ENCODE assay signal across 15 cellular contexts in genomic region chr19:31312629-31313244, GRCh38. TPM values are rescaled to one million over a fixed set of nuclear protein-coding genes. Genes with fewer than 3 reads are reported as not detected.
DNase-seq lines count a peak whose midpoint lies in the region; ATAC-seq and TF ChIP-seq lines count a peak whose summit lies in the region.
"Had no signal": no experiment of that assay in that cellular context is flagged by ENCODE, and none has a peak within 500 bp of the region (broad histone marks: within the 10 kb centered on the region; RNA-seq: fewer than 3 reads in every experiment).

No MANE protein-coding gene starts in this region.

- peaks cover 46% of the 10 kb centered on the region for H3K79me2 ChIP-seq in SK-N-SH (ENCODE audit: insufficient read depth)

- no peaks in the 10 kb centered on the region for H3K36me3 ChIP-seq in SK-N-SH (replicated peaks in 1 of 2; ENCODE audit: control insufficient read depth in 1 of 2, insufficient read depth in 2 of 2, low read length in 1 of 2)
- H3K36me3 ChIP-seq in CD8-positive, alpha-beta T cell (ENCODE audit: insufficient read depth, low read length): no peaks in the 10 kb centered on the region

- DNase-seq in HEK293T (ENCODE audit: extremely low spot score) (no peak), WTC11 (ENCODE audit: low spot score) (no peak), foreskin keratinocyte (peak in 1 of 2 donors; percentile 22), SK-N-SH (no peak), dermis blood vessel endothelial cell (no peak), iPS-NIHi7 (ENCODE audit: extremely low spot score) (no peak)
- DNase-seq in CD8-positive, alpha-beta T cell: no peak
- DNase-seq: C1 segment of cervical spinal cord, Caco-2, NCI-H1092, NCI-H2107, NCI-H526 treated with DMSO at 0.1 percent for 48 hours had no signal

- peaks cover 64% of the 10 kb centered on the region for H3K4me1 Mint-ChIP-seq in WTC11
- no peaks in the 10 kb centered on the region for H3K4me1 Mint-ChIP-seq in CD8-positive, alpha-beta T cell (ENCODE audit: low read depth)

- H3K9ac ChIP-seq in SK-N-SH: no peak overlapping the region

- intact Hi-C loops in CD8-positive, alpha-beta T cell (cut with DNase I, micrococcal nuclease): no loop called here

- no peak overlapping the region for H3K4me3 ChIP-seq in SK-N-SH (ENCODE audit: low read depth in 2 of 2, low read length in 1 of 2)
- no peak overlapping the region for H3K4me3 ChIP-seq in CD8-positive, alpha-beta T cell (ENCODE audit: low read depth, low read length)
- H3K4me3 ChIP-seq: SJSA1 had no signal

- no peak overlapping the region for H2AFZ ChIP-seq in SK-N-SH (ENCODE audit: low read depth)

- no peaks in the 10 kb centered on the region for H3K9me2 ChIP-seq in SK-N-SH

- H3K36me3 Mint-ChIP-seq in WTC11: peaks cover 23% of the 10 kb centered on the region
- no peaks in the 10 kb centered on the region for H3K36me3 Mint-ChIP-seq in CD8-positive, alpha-beta T cell

- H3K27ac ChIP-seq in foreskin keratinocyte (no peak overlapping the region), SK-N-SH (ENCODE audit: low read depth in 2 of 2, low read length in 1 of 2) (peak overlapping the region in 1 of 2 experiments; percentile 38; a peak in 1 of 4 replicates)
- H3K27ac ChIP-seq in CD8-positive, alpha-beta T cell (ENCODE audit: low read depth, low read length): no peak overlapping the region
- H3K27ac ChIP-seq: RWPE1, SJSA1 had no signal

- no peak for TF ChIP-seq CTCF in WTC11 (IDR thresholded peaks at IDR 0.05)
- no peak for TF ChIP-seq CTCF in foreskin keratinocyte (conservative IDR thresholded peaks at IDR 0.05)
- no peak for TF ChIP-seq CTCF in SK-N-SH (IDR thresholded peaks at IDR 0.05)
- no peak for TF ChIP-seq CTCF in CD8-positive, alpha-beta T cell (IDR thresholded peaks at IDR 0.05)

- no peaks in the 10 kb centered on the region for H3F3A ChIP-seq in SK-N-SH (replicated peaks; ENCODE audit: insufficient read depth)

- POLR2A ChIA-PET in HEK293T (lab: Yijun Ruan, JAX): no interaction called here
- POLR2A ChIA-PET in WTC11 (lab: Charles Lee): no interaction called here
- POLR2A ChIA-PET in SK-N-SH (lab: Yijun Ruan, JAX): no interaction called here
- POLR2A ChIA-PET in CD8-positive, alpha-beta T cell (lab: Charles Lee): no interaction called here

- no peaks in the 10 kb centered on the region for H3K27me3 ChIP-seq in foreskin keratinocyte
- H3K27me3 ChIP-seq in SK-N-SH (ENCODE audit: insufficient read depth): no peaks in the 10 kb centered on the region
- no peaks in the 10 kb centered on the region for H3K27me3 ChIP-seq in CD8-positive, alpha-beta T cell (ENCODE audit: insufficient read depth, low read length)
- H3K27me3 ChIP-seq: SJSA1 had no signal

- 68% methylated on average over 12 of the region's 12 CpGs for WGBS in SK-N-SH (ENCODE audit: low lambda C conversion rate)

- CTCF ChIA-PET in HEK293T (lab: Yijun Ruan, JAX) (no interaction called here), WTC11 (lab: Charles Lee) (no interaction called here), SK-N-SH (lab: Yijun Ruan, JAX) (no interaction called here)
- CTCF ChIA-PET in CD8-positive, alpha-beta T cell (lab: Charles Lee): no interaction called here

- H3K4me3 Mint-ChIP-seq in WTC11: no peak overlapping the region
- H3K4me3 Mint-ChIP-seq in CD8-positive, alpha-beta T cell: no peak overlapping the region

- H3K4me2 ChIP-seq in SK-N-SH: no peak overlapping the region

- H3K27me3 Mint-ChIP-seq in WTC11 (ENCODE audit: low read depth): no peaks in the 10 kb centered on the region
- peaks cover 19% of the 10 kb centered on the region for H3K27me3 Mint-ChIP-seq in CD8-positive, alpha-beta T cell (ENCODE audit: low read depth)

- no peak for TF ChIP-seq EP300 in SK-N-SH (IDR thresholded peaks at IDR 0.05; ENCODE audit: borderline replicate concordance in 1 of 2, low read depth in 1 of 2, low read length in 1 of 2)

- peak overlapping the region; percentile 63 for H3K27ac Mint-ChIP-seq in WTC11
- H3K27ac Mint-ChIP-seq in CD8-positive, alpha-beta T cell: no peak overlapping the region

- H3K4me1 ChIP-seq in foreskin keratinocyte: peaks cover 9% of the 10 kb centered on the region
- H3K4me1 ChIP-seq in SK-N-SH (ENCODE audit: control insufficient read depth in 1 of 2, insufficient read depth in 2 of 2, low read depth in 1 of 2, low read length in 1 of 2): peaks cover 27 to 56% of the 10 kb centered on the region in 2 experiments; a peak in 3 of 4 replicates
- no peaks in the 10 kb centered on the region for H3K4me1 ChIP-seq in CD8-positive, alpha-beta T cell (ENCODE audit: insufficient read depth, low read length)
- H3K4me1 ChIP-seq: Caco-2 had no signal

- TF ChIP-seq RAD21 in SK-N-SH (IDR thresholded peaks at IDR 0.05; ENCODE audit: low read length): no peak

- H3K9me3 Mint-ChIP-seq in WTC11: no peaks in the 10 kb centered on the region
- no peaks in the 10 kb centered on the region for H3K9me3 Mint-ChIP-seq in CD8-positive, alpha-beta T cell

- ATAC-seq in WTC11: no peak
- peak; percentile 51 for ATAC-seq in foreskin keratinocyte
- no peak for ATAC-seq in CD8-positive, alpha-beta T cell

- H3K9me3 ChIP-seq in SK-N-SH: no peaks in the 10 kb centered on the region
- no peaks in the 10 kb centered on the region for H3K9me3 ChIP-seq in CD8-positive, alpha-beta T cell (ENCODE audit: low read length)
- H3K9me3 ChIP-seq: Caco-2, SJSA1 had no signal

- H4K20me1 ChIP-seq in SK-N-SH (ENCODE audit: insufficient read depth): 0 out of 2 replicates have a peak, but pooled peaks cover 13% of the 10 kb centered on the region

TF ChIP-seq in HEK293T, 16 proteins besides CTCF, POLR2A, EP300 and RAD21:
- no peak for TF ChIP-seq TARDBP (IDR thresholded peaks at IDR 0.05)
- TF ChIP-seq PKNOX1 (IDR thresholded peaks at IDR 0.05): peak; percentile 51
TF ChIP-seq in HEK293T: peak in this region for 1.

TF ChIP-seq in WTC11, 78 proteins besides CTCF, POLR2A, EP300 and RAD21 (continues in another document):
- TF ChIP-seq ATF3 (CRISPR knock-in tag; conservative IDR thresholded peaks at IDR 0.05) (no peak), SOX15 (CRISPR knock-in tag; IDR thresholded peaks at IDR 0.05) (no peak), PRRX2 (CRISPR knock-in tag; IDR thresholded peaks at IDR 0.05) (no peak), ATF6 (CRISPR knock-in tag; IDR thresholded peaks at IDR 0.05) (no peak), ZNF416 (CRISPR knock-in tag; IDR thresholded peaks at IDR 0.05) (no peak), ZNF423 (CRISPR knock-in tag; IDR thresholded peaks at IDR 0.05) (no peak)

TF ChIP-seq in SK-N-SH, 30 proteins besides CTCF, POLR2A, EP300 and RAD21:
- TF ChIP-seq SIN3A (IDR thresholded peaks at IDR 0.05; ENCODE audit: borderline replicate concordance, low read depth, low read length) (no peak), FOXM1 (IDR thresholded peaks at IDR 0.05; ENCODE audit: low read depth) (no peak), ZBTB33 (IDR thresholded peaks at IDR 0.05; ENCODE audit: borderline replicate concordance, low read depth) (no peak), CHD2 (IDR thresholded peaks at IDR 0.05; ENCODE audit: low read length, partially characterized antibody) (no peak), FOSL2 (IDR thresholded peaks at IDR 0.05; ENCODE audit: borderline replicate concordance, low read depth) (no peak), JUND (IDR thresholded peaks at IDR 0.05) (no peak), TEAD4 (IDR thresholded peaks at IDR 0.05; ENCODE audit: borderline replicate concordance, insufficient read depth) (no peak)

RNA-seq across cellular contexts. Expression of gene TSHZ3, which starts 36.5 kb away (rescaled TPM):
- total RNA-seq in WTC11 (2021) (21.4 to 22.3 TPM (median 21.6 TPM) in 3 replicates), foreskin keratinocyte (8.4 and 8.8 TPM in 2 replicates), dermis blood vessel endothelial cell (0.88 and 3.2 TPM in 2 replicates)
- polyA plus RNA-seq in foreskin keratinocyte (3.1 and 3.4 TPM in 2 replicates), SK-N-SH (2012; rRNA removed) (3.0 and 3.3 TPM in 2 replicates)
- polyA plus RNA-seq in SK-N-SH (2012; cell fraction: cytosol; rRNA removed): 2.5 and 2.8 TPM in 2 replicates
- 13.7 and 14.0 TPM in 2 replicates for polyA plus RNA-seq in SK-N-SH (2012; cell fraction: nucleus; rRNA removed)
- not detected for total RNA-seq in CD8-positive, alpha-beta T cell
- total RNA-seq: Caco-2, OCI-LY7 had no signal
